Comparison of ENCODE assay signal across 1 cellular context in the genomic region with DNA sequence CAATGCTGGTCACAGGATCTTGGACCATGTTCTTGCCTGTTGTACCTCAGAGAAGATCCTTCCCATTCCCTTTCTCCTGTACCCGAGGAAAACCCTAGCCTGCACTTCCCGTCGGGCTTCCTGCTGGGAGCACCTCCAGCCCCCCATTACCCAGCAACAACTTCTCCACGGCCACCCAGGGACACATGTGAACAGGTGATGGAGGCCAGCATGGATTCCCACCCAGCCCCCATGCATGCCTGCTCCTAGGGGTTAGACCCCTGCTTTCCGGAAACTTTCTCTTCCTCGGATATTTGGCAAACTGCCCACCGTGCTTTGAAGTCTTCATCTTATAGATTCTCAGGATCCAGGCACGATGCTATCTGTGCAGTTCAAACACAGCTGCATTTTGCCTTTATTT.
TF ChIP-seq lines count a peak whose summit lies in the region.

No MANE protein-coding gene starts in this region.

TF ChIP-seq in HepG2, 621 proteins besides CTCF, POLR2A, EP300 and RAD21 (continued from another document):
- TF ChIP-seq, protein P1, sequence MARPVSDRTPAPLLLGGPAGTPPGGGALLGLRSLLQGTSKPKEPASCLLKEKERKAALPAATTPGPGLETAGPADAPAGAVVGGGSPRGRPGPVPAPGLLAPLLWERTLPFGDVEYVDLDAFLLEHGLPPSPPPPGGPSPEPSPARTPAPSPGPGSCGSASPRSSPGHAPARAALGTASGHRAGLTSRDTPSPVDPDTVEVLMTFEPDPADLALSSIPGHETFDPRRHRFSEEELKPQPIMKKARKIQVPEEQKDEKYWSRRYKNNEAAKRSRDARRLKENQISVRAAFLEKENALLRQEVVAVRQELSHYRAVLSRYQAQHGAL (CRISPR knock-in tag; IDR thresholded peaks at IDR 0.05; ENCODE audit: not compliant biosample characterization) = no peak
- TF ChIP-seq NFATC3 (CRISPR knock-in tag; IDR thresholded peaks at IDR 0.05) (no peak), HOXA3 (CRISPR knock-in tag; IDR thresholded peaks at IDR 0.05) (no peak), USF2 (IDR thresholded peaks at IDR 0.05; ENCODE audit: low read depth, low read length) (no peak), USF2 (CRISPR knock-in tag; IDR thresholded peaks at IDR 0.05; ENCODE audit: borderline replicate concordance) (no peak), ZSCAN30 (CRISPR knock-in tag; IDR thresholded peaks at IDR 0.05) (no peak), ATM (IDR thresholded peaks at IDR 0.05; ENCODE audit: borderline replicate concordance) (no peak), ZNF143 (CRISPR knock-in tag; IDR thresholded peaks at IDR 0.05) (no peak), SMC3 (IDR thresholded peaks at IDR 0.05; ENCODE audit: low read length) (no peak), MED8 (CRISPR knock-in tag; IDR thresholded peaks at IDR 0.05; ENCODE audit: insufficient replicate concordance) (no peak)
- TF ChIP-seq, protein P2, sequence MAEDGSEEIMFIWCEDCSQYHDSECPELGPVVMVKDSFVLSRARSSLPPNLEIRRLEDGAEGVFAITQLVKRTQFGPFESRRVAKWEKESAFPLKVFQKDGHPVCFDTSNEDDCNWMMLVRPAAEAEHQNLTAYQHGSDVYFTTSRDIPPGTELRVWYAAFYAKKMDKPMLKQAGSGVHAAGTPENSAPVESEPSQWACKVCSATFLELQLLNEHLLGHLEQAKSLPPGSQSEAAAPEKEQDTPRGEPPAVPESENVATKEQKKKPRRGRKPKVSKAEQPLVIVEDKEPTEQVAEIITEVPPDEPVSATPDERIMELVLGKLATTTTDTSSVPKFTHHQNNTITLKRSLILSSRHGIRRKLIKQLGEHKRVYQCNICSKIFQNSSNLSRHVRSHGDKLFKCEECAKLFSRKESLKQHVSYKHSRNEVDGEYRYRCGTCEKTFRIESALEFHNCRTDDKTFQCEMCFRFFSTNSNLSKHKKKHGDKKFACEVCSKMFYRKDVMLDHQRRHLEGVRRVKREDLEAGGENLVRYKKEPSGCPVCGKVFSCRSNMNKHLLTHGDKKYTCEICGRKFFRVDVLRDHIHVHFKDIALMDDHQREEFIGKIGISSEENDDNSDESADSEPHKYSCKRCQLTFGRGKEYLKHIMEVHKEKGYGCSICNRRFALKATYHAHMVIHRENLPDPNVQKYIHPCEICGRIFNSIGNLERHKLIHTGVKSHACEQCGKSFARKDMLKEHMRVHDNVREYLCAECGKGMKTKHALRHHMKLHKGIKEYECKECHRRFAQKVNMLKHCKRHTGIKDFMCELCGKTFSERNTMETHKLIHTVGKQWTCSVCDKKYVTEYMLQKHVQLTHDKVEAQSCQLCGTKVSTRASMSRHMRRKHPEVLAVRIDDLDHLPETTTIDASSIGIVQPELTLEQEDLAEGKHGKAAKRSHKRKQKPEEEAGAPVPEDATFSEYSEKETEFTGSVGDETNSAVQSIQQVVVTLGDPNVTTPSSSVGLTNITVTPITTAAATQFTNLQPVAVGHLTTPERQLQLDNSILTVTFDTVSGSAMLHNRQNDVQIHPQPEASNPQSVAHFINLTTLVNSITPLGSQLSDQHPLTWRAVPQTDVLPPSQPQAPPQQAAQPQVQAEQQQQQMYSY (CRISPR knock-in tag; IDR thresholded peaks at IDR 0.05) = no peak
